11 cellular contexts compared by ENCODE assay signal in genomic region chr10:14386202-14386593, GRCh38. TPM values are rescaled to one million over a fixed set of nuclear protein-coding genes. Genes with fewer than 3 reads are reported as not detected.
DNase-seq lines count a peak whose midpoint lies in the region; ATAC-seq and TF ChIP-seq lines count a peak whose summit lies in the region.
"Had no signal": no experiment of that assay in that cellular context is flagged by ENCODE, and none has a peak within 500 bp of the region (broad histone marks: within the 10 kb centered on the region; RNA-seq: fewer than 3 reads in every experiment).

No MANE protein-coding gene starts in this region.

- H3K4me3 Mint-ChIP-seq in activated CD4-positive, alpha-beta T cell treated with anti-CD3 and anti-CD28 coated beads for 36 hours = no peak overlapping the region
- no peak overlapping the region for H3K4me3 Mint-ChIP-seq in activated T-cell treated with anti-CD3 and anti-CD28 coated beads, Interleukin-2, amount 50 U/mL, for 24 hours
- no peak overlapping the region for H3K4me3 Mint-ChIP-seq in stimulated activated effector memory CD8-positive, alpha-beta T cell treated with anti-CD3 and anti-CD28 coated beads, Interleukin-12 subunit alpha, Interleukin-12 subunit beta, amount 100 ng/mL, for 72 hours

- H3K4me1 ChIP-seq in ovary (ENCODE audit: insufficient read depth) = no peaks in the 10 kb centered on the region
- H3K4me1 ChIP-seq: gastroesophageal sphincter, parathyroid adenoma had no signal

- no peaks in the 10 kb centered on the region for H3K27me3 ChIP-seq in ovary
- H3K27me3 ChIP-seq: gastroesophageal sphincter had no signal

- no peak for TF ChIP-seq POLR2A in ovary (IDR thresholded peaks at IDR 0.05)

- H3K4me3 ChIP-seq in ovary = no peak overlapping the region
- H3K4me3 ChIP-seq: gastroesophageal sphincter had no signal

- H3K9me3 ChIP-seq in ovary = no peaks in the 10 kb centered on the region
- H3K9me3 ChIP-seq: gastroesophageal sphincter had no signal

- intact Hi-C loops in activated CD4-positive, alpha-beta T cell treated with anti-CD3 and anti-CD28 coated beads for 36 hours (cut with DNase I, micrococcal nuclease) = loop anchor here (1.0 to 10.0 kb wide), 6 partner anchors 23 to 568 kb away; partner anchors contain the start of gene DCLRE1C (in 1 of the 2)
- intact Hi-C loops in ovary (cut with DNase I) = no loop called here

- POLR2A ChIA-PET in activated CD4-positive, alpha-beta T cell treated with anti-CD3 and anti-CD28 coated beads for 36 hours (lab: Charles Lee) = interaction anchor here (0.6 to 1.1 kb wide), 3 partner anchors 23 to 204 kb away, joined by 3 to 9 read pairs (median 3); no protein-coding TSS in a partner anchor

- DNase-seq in activated CD4-positive, alpha-beta T cell treated with anti-CD3 and anti-CD28 coated beads for 36 hours = peak; percentile 78
- DNase-seq in activated CD4-positive, alpha-beta T cell treated with anti-CD3 and anti-CD28 coated beads for 1 hour = no peak
- DNase-seq in activated T-cell treated with anti-CD3 and anti-CD28 coated beads, Interleukin-2, amount 50 U/mL, for 24 hours = peak; percentile 55
- DNase-seq in glomerular visceral epithelial cell (ENCODE audit: extremely low spot score) (peak; percentile 89), NCI-H2107 treated with DMSO at 0.1 percent for 48 hours (lab: John Stamatoyannopoulos, UW; ENCODE audit: unreplicated experiment) (no peak), midbrain (lab: John Stamatoyannopoulos, UW) (no peak), ovary (no peak)
- DNase-seq in stimulated activated effector memory CD8-positive, alpha-beta T cell treated with anti-CD3 and anti-CD28 coated beads, Interleukin-12 subunit alpha, Interleukin-12 subunit beta, amount 100 ng/mL, for 72 hours (ENCODE audit: low spot score in 2 of 2) = peak in 1 of 2 donors; percentile 53
- DNase-seq: NCI-H446 had no signal

- H3K4me1 Mint-ChIP-seq in activated CD4-positive, alpha-beta T cell treated with anti-CD3 and anti-CD28 coated beads for 36 hours = peaks cover 74% of the 10 kb centered on the region
- H3K4me1 Mint-ChIP-seq in activated T-cell treated with anti-CD3 and anti-CD28 coated beads, Interleukin-2, amount 50 U/mL, for 24 hours (ENCODE audit: low read depth) = peaks cover 78% of the 10 kb centered on the region
- peaks cover 21% of the 10 kb centered on the region for H3K4me1 Mint-ChIP-seq in stimulated activated effector memory CD8-positive, alpha-beta T cell treated with anti-CD3 and anti-CD28 coated beads, Interleukin-12 subunit alpha, Interleukin-12 subunit beta, amount 100 ng/mL, for 72 hours

- peaks cover 11% of the 10 kb centered on the region for H3K9me3 Mint-ChIP-seq in activated CD4-positive, alpha-beta T cell treated with anti-CD3 and anti-CD28 coated beads for 36 hours (ENCODE audit: low read depth)
- peaks cover 19% of the 10 kb centered on the region for H3K9me3 Mint-ChIP-seq in activated T-cell treated with anti-CD3 and anti-CD28 coated beads, Interleukin-2, amount 50 U/mL, for 24 hours
- peaks cover 5% of the 10 kb centered on the region for H3K9me3 Mint-ChIP-seq in stimulated activated effector memory CD8-positive, alpha-beta T cell treated with anti-CD3 and anti-CD28 coated beads, Interleukin-12 subunit alpha, Interleukin-12 subunit beta, amount 100 ng/mL, for 72 hours

- CTCF ChIA-PET in activated CD4-positive, alpha-beta T cell treated with anti-CD3 and anti-CD28 coated beads for 36 hours (lab: Charles Lee) = interaction anchor here (0.6 to 1.4 kb wide), 3 partner anchors 11 to 23 kb away, joined by 3 read pairs; no protein-coding TSS in a partner anchor

- peaks cover 2% of the 10 kb centered on the region for H3K36me3 Mint-ChIP-seq in activated CD4-positive, alpha-beta T cell treated with anti-CD3 and anti-CD28 coated beads for 36 hours (ENCODE audit: low read depth)
- H3K36me3 Mint-ChIP-seq in activated T-cell treated with anti-CD3 and anti-CD28 coated beads, Interleukin-2, amount 50 U/mL, for 24 hours (ENCODE audit: low read depth) = peaks cover 4% of the 10 kb centered on the region
- peaks cover 9% of the 10 kb centered on the region for H3K36me3 Mint-ChIP-seq in stimulated activated effector memory CD8-positive, alpha-beta T cell treated with anti-CD3 and anti-CD28 coated beads, Interleukin-12 subunit alpha, Interleukin-12 subunit beta, amount 100 ng/mL, for 72 hours

- no peak for TF ChIP-seq CTCF in ovary (IDR thresholded peaks at IDR 0.05)

- ATAC-seq in activated CD4-positive, alpha-beta T cell treated with anti-CD3 and anti-CD28 coated beads for 36 hours = peak; percentile 74
- ATAC-seq in stimulated activated effector memory CD8-positive, alpha-beta T cell treated with anti-CD3 and anti-CD28 coated beads, Interleukin-12 subunit alpha, Interleukin-12 subunit beta, amount 100 ng/mL, for 72 hours = peak; percentile 86
- ATAC-seq: gastroesophageal sphincter had no signal

- H3K36me3 ChIP-seq in ovary = no peaks in the 10 kb centered on the region
- H3K36me3 ChIP-seq: gastroesophageal sphincter had no signal

- TF ChIP-seq EP300 in ovary (IDR thresholded peaks at IDR 0.05) = no peak

- WGBS in ovary, 3 donors = 70 to 75% (median 73%) methylated on average over 6 of the region's 6 CpGs

- H3K27ac Mint-ChIP-seq in activated CD4-positive, alpha-beta T cell treated with anti-CD3 and anti-CD28 coated beads for 36 hours = no peak overlapping the region
- peak overlapping the region; percentile 61 for H3K27ac Mint-ChIP-seq in activated T-cell treated with anti-CD3 and anti-CD28 coated beads, Interleukin-2, amount 50 U/mL, for 24 hours
- H3K27ac Mint-ChIP-seq in stimulated activated effector memory CD8-positive, alpha-beta T cell treated with anti-CD3 and anti-CD28 coated beads, Interleukin-12 subunit alpha, Interleukin-12 subunit beta, amount 100 ng/mL, for 72 hours = no peak overlapping the region

- peaks cover 13% of the 10 kb centered on the region for H3K27me3 Mint-ChIP-seq in activated CD4-positive, alpha-beta T cell treated with anti-CD3 and anti-CD28 coated beads for 36 hours
- H3K27me3 Mint-ChIP-seq in activated T-cell treated with anti-CD3 and anti-CD28 coated beads, Interleukin-2, amount 50 U/mL, for 24 hours = peaks cover 36% of the 10 kb centered on the region

- H3K27ac ChIP-seq in ovary = no peak overlapping the region
- H3K27ac ChIP-seq: gastroesophageal sphincter, parathyroid adenoma had no signal

RNA-seq across cellular contexts. Expression of gene FRMD4A, which starts 55.5 kb away (rescaled TPM):
- 1 to 10 TPM in 1 of 2 experiments, under 1 TPM in 1; 0.85 to 1.3 TPM for total RNA-seq in activated CD4-positive, alpha-beta T cell treated with anti-CD3 and anti-CD28 coated beads for 36 hours
- total RNA-seq in ovary = 10 to 100 TPM in 4 of 7 donors, 1 to 10 TPM in 3; 5.5 to 24.7 (median 12.0) TPM
- polyA plus RNA-seq in ovary = 10 to 100 TPM; 11.0 to 11.3 TPM

Comparison
In these comparisons a context has a peak if more than half of its experiments do, and no peak if none do; other contexts are left out.
1. DNase-seq: peak in activated CD4-positive, alpha-beta T cell treated with anti-CD3 and anti-CD28 coated beads for 36 hours (single experiment), activated T-cell treated with anti-CD3 and anti-CD28 coated beads, Interleukin-2, amount 50 U/mL, for 24 hours (single experiment) and glomerular visceral epithelial cell (single experiment); none in activated CD4-positive, alpha-beta T cell treated with anti-CD3 and anti-CD28 coated beads for 1 hour (single experiment), NCI-H2107 treated with DMSO at 0.1 percent for 48 hours (single experiment), midbrain (single experiment) and ovary (0 of 5).
2. intact Hi-C loops: an anchor here in activated CD4-positive, alpha-beta T cell treated with anti-CD3 and anti-CD28 coated beads for 36 hours (1.0 to 10.0 kb wide); none called in ovary.